In the genomic region with DNA sequence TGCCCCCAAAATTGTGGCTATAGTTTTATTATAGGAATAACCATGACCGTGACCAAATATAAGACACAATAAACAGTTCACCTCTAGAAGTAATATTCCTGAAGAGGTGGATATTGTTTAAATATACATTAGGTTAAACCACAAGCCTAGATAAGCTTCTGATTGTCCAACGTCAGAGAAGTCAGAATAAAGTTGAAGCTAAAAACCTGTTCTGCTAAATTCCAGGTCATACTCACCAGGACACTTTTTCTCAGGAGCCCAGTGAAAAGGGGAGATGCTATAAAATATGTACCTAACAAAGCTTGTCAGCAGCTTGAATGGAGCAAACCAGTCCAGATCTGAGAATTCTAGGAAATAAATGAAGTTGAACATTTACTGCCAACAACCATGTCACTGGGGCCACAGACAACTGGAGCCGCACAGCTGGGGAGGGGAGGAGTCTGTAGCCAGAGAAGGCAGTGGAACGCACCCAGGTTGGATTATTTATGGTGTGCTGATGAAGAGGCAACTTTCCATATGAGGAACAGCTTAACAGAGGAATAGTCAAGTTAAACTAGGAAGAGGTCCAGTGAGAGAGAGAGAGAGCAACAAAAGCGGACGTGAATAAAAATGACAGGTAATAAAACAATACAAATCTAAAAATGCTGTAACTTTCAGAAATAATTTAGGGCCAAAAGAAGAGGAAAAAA, we compare ENCODE assay signal across 26 cellular contexts.
DNase-seq lines count a peak whose midpoint lies in the region; ATAC-seq, FAIRE-seq and TF ChIP-seq lines count a peak whose summit lies in the region.
"Had no signal": no experiment of that assay in that cellular context is flagged by ENCODE, and none has a peak within 500 bp of the region (broad histone marks: within the 10 kb centered on the region; RNA-seq: fewer than 3 reads in every experiment).

No MANE protein-coding gene starts in this region.

- peak; percentile 28 for DNase-seq in GM03348 (ENCODE audit: low spot score)
- no peak for DNase-seq in adipocyte (ENCODE audit: low read depth)
- no peak for DNase-seq in left lung
- DNase-seq in type B pancreatic cell (ENCODE audit: extremely low spot score, unreplicated experiment): no peak
- DNase-seq in small intestine: no peak
- DNase-seq in activated T-cell treated with anti-CD3 and anti-CD28 coated beads, Interleukin-2, amount 50 U/mL, for 72 hours: no peak
- DNase-seq in KBM-7: no peak
- DNase-seq: activated CD4-positive, alpha-beta T cell treated with anti-CD3 and anti-CD28 coated beads for 36 hours; activated CD8-positive, alpha-beta T cell treated with anti-CD3 and anti-CD28 coated beads, Interleukin-2, amount 10 ng/mL, durations not matched to agents 7 days and 5 days; activated effector memory CD4-positive, alpha-beta T cell treated with Interleukin-2 at 50 U/mL for 16 hours; dermis blood vessel endothelial cell; EL; esophagus squamous epithelium; GM23248; HFFc6; NCI-H446 had no signal

- H3K27me3 ChIP-seq in adipocyte (replicated peaks; ENCODE audit: control insufficient read depth, insufficient read depth, low read length): no peaks in the 10 kb centered on the region
- no peaks in the 10 kb centered on the region for H3K27me3 ChIP-seq in left lung
- no peaks in the 10 kb centered on the region for H3K27me3 ChIP-seq in small intestine (ENCODE audit: control insufficient read depth in 2 of 2, insufficient read depth in 2 of 2, low read length in 2 of 2)
- H3K27me3 ChIP-seq: esophagus squamous epithelium, neutrophil, tibial nerve had no signal

- peak; percentile 42 for ATAC-seq in left lung
- no peak for ATAC-seq in activated T-cell treated with anti-CD3 and anti-CD28 coated beads, Interleukin-2, amount 50 U/mL, for 72 hours (replicated peaks in 1 of 2)
- ATAC-seq: activated CD4-positive, alpha-beta T cell treated with anti-CD3 and anti-CD28 coated beads for 36 hours; activated CD8-positive, alpha-beta T cell treated with anti-CD3 and anti-CD28 coated beads, Interleukin-2, amount 10 ng/mL, durations not matched to agents 7 days and 5 days had no signal

- no peaks in the 10 kb centered on the region for H3K36me3 Mint-ChIP-seq in type B pancreatic cell
- H3K36me3 Mint-ChIP-seq in activated T-cell treated with anti-CD3 and anti-CD28 coated beads, Interleukin-2, amount 50 U/mL, for 72 hours (ENCODE audit: insufficient read depth in 2 of 2): no peaks in the 10 kb centered on the region

- H3K27me3 Mint-ChIP-seq in type B pancreatic cell: no peaks in the 10 kb centered on the region
- H3K27me3 Mint-ChIP-seq in activated T-cell treated with anti-CD3 and anti-CD28 coated beads, Interleukin-2, amount 50 U/mL, for 72 hours (ENCODE audit: low read depth): no peaks in the 10 kb centered on the region
- H3K27me3 Mint-ChIP-seq: activated CD4-positive, alpha-beta T cell treated with anti-CD3 and anti-CD28 coated beads for 36 hours; activated naive CD8-positive, alpha-beta T cell; central memory CD8-positive, alpha-beta T cell had no signal

- peak overlapping the region; percentile 8 for H3K9ac ChIP-seq in adipocyte (ENCODE audit: low read length)
- H3K9ac ChIP-seq: GM23248 had no signal

- peaks cover 25% of the 10 kb centered on the region for H3K4me1 Mint-ChIP-seq in type B pancreatic cell (ENCODE audit: unreplicated experiment)
- H3K4me1 Mint-ChIP-seq in activated T-cell treated with anti-CD3 and anti-CD28 coated beads, Interleukin-2, amount 50 U/mL, for 72 hours (ENCODE audit: low read depth): no peaks in the 10 kb centered on the region
- H3K4me1 Mint-ChIP-seq: activated CD4-positive, alpha-beta T cell treated with anti-CD3 and anti-CD28 coated beads for 36 hours; central memory CD8-positive, alpha-beta T cell had no signal

- no peaks in the 10 kb centered on the region for H3K9me3 ChIP-seq in adipocyte (ENCODE audit: control insufficient read depth, low read length)
- no peaks in the 10 kb centered on the region for H3K9me3 ChIP-seq in left lung
- no peaks in the 10 kb centered on the region for H3K9me3 ChIP-seq in small intestine (ENCODE audit: control insufficient read depth, low read depth)
- H3K9me3 ChIP-seq: esophagus squamous epithelium, neutrophil, tibial nerve had no signal

- intact Hi-C loops in left lung (cut with DNase I): no loop called here

- no peak for FAIRE-seq in small intestine (lab: Jason Lieb, UNC)
- FAIRE-seq: D721Med, GM12891, islet of Langerhans had no signal

- in situ Hi-C loops in KBM-7 (cut with MboI; ENCODE audit: low pct_unique_long_range_greater_than_20kb, low sequenced_read_pairs): no loop called here

- H3K4me3 Mint-ChIP-seq in type B pancreatic cell: peak overlapping the region; percentile 18
- no peak overlapping the region for H3K4me3 Mint-ChIP-seq in activated T-cell treated with anti-CD3 and anti-CD28 coated beads, Interleukin-2, amount 50 U/mL, for 72 hours
- H3K4me3 Mint-ChIP-seq: activated CD4-positive, alpha-beta T cell treated with anti-CD3 and anti-CD28 coated beads for 36 hours; activated CD8-positive, alpha-beta T cell treated with anti-CD3 and anti-CD28 coated beads, Interleukin-2, amount 10 ng/mL, durations not matched to agents 7 days and 5 days; activated naive CD8-positive, alpha-beta T cell; CD14-positive monocyte; central memory CD8-positive, alpha-beta T cell; HFFc6 had no signal

- H3K36me3 ChIP-seq in adipocyte (ENCODE audit: control insufficient read depth, insufficient read depth, low read length, severe bottlenecking): peaks cover 6% of the 10 kb centered on the region
- H3K36me3 ChIP-seq in left lung: peaks cover 0 to 10% of the 10 kb centered on the region in 2 donors
- no peaks in the 10 kb centered on the region for H3K36me3 ChIP-seq in small intestine (ENCODE audit: control insufficient read depth in 2 of 2, insufficient read depth in 2 of 2, low read length in 2 of 2)

- H3K9me3 Mint-ChIP-seq in type B pancreatic cell: peaks cover 11% of the 10 kb centered on the region
- H3K9me3 Mint-ChIP-seq in activated T-cell treated with anti-CD3 and anti-CD28 coated beads, Interleukin-2, amount 50 U/mL, for 72 hours: peaks cover 0 to 3% of the 10 kb centered on the region in 2 donors
- H3K9me3 Mint-ChIP-seq: central memory CD8-positive, alpha-beta T cell; HFFc6 had no signal

- H3K4me1 ChIP-seq in adipocyte (ENCODE audit: control insufficient read depth, insufficient read depth, low read length) (peaks cover 23% of the 10 kb centered on the region), left lung (no peaks in the 10 kb centered on the region), small intestine (ENCODE audit: control insufficient read depth in 2 of 2, insufficient read depth in 1 of 2, low read depth in 1 of 2, low read length in 1 of 2) (no peaks in the 10 kb centered on the region)
- H3K4me1 ChIP-seq: esophagus squamous epithelium had no signal

- H3K4me3 ChIP-seq in adipocyte (ENCODE audit: low read length): no peak overlapping the region
- H3K4me3 ChIP-seq in left lung: no peak overlapping the region
- no peak overlapping the region for H3K4me3 ChIP-seq in small intestine (ENCODE audit: low read depth in 1 of 2, low read length in 2 of 2)
- H3K4me3 ChIP-seq: esophagus squamous epithelium, GM23248, lung, tibial nerve had no signal

- TF ChIP-seq CTCF in left lung (IDR thresholded peaks at IDR 0.05) (no peak), type B pancreatic cell (conservative IDR thresholded peaks at IDR 0.05) (no peak)

- WGBS in small intestine, 3 donors: 60 to 74% (median 61%) methylated on average over 6 of the region's 6 CpGs

- peak overlapping the region; percentile 1 for H3K27ac Mint-ChIP-seq in type B pancreatic cell
- no peak overlapping the region for H3K27ac Mint-ChIP-seq in activated T-cell treated with anti-CD3 and anti-CD28 coated beads, Interleukin-2, amount 50 U/mL, for 72 hours
- H3K27ac Mint-ChIP-seq: activated CD4-positive, alpha-beta T cell treated with anti-CD3 and anti-CD28 coated beads for 36 hours; activated CD8-positive, alpha-beta T cell treated with anti-CD3 and anti-CD28 coated beads, Interleukin-2, amount 10 ng/mL, durations not matched to agents 7 days and 5 days; activated naive CD8-positive, alpha-beta T cell; HFFc6 had no signal

- peak overlapping the region in 1 of 2 donors; percentile 26 for H3K27ac ChIP-seq in left lung
- H3K27ac ChIP-seq in small intestine (ENCODE audit: low read depth in 1 of 2, low read length in 1 of 2): no peak overlapping the region
- H3K27ac ChIP-seq: esophagus squamous epithelium, GM23248, neutrophil, RWPE1, tibial nerve had no signal
